13 cellular contexts compared by ENCODE assay signal in genomic region chr9:131419716-131420115, GRCh38. TPM values are rescaled to one million over a fixed set of nuclear protein-coding genes. Genes with fewer than 3 reads are reported as not detected.
DNase-seq lines count a peak whose midpoint lies in the region; TF ChIP-seq lines count a peak whose summit lies in the region.
"Had no signal": no experiment of that assay in that cellular context is flagged by ENCODE, and none has a peak within 500 bp of the region (broad histone marks: within the 10 kb centered on the region; RNA-seq: fewer than 3 reads in every experiment).

No MANE protein-coding gene starts in this region.

- H3K27ac ChIP-seq in layer of hippocampus (ENCODE audit: low read depth, low read length): peak overlapping the region; percentile 79
- peak overlapping the region; percentile 63 for H3K27ac ChIP-seq in subcutaneous abdominal adipose tissue (ENCODE audit: low read depth, low read length)
- no peak overlapping the region for H3K27ac ChIP-seq in uterus

- no peaks in the 10 kb centered on the region for H3K27me3 ChIP-seq in layer of hippocampus (ENCODE audit: control insufficient read depth, insufficient read depth, low read length)
- no peaks in the 10 kb centered on the region for H3K27me3 ChIP-seq in subcutaneous abdominal adipose tissue (ENCODE audit: control insufficient read depth in 5 of 5, insufficient read depth in 4 of 5, low read length in 5 of 5)
- H3K27me3 ChIP-seq in uterus: no peaks in the 10 kb centered on the region

- peak overlapping the region in 1 of 5 donors; percentile 7 for H3K9ac ChIP-seq in subcutaneous abdominal adipose tissue (ENCODE audit: low read length in 5 of 5)

- intact Hi-C loops in activated naive CD4-positive, alpha-beta T cell treated with anti-CD3 and anti-CD28 coated beads for 36 hours (cut with micrococcal nuclease): no loop called here
- intact Hi-C loops in activated T-helper 2 cell treated with anti-CD3 and anti-CD28 coated beads, Interferon-gamma antibody, Interleukin-2, Interleukin-4, amounts not matched to agents 10 μg/mL and 5 μg/mL and 100 μg/mL, durations not matched to agents 14 hours and 24 hours and 36 hours (cut with micrococcal nuclease): loop anchor here (2.0 to 10.0 kb wide), 2 partner anchors 21 to 65 kb away; no protein-coding TSS in a partner anchor
- intact Hi-C loops in uterus (cut with DNase I; ENCODE audit: low total_unique reads): no loop called here

- peaks cover 19% of the 10 kb centered on the region for H3K36me3 Mint-ChIP-seq in activated naive CD4-positive, alpha-beta T cell treated with anti-CD3 and anti-CD28 coated beads for 36 hours (ENCODE audit: low read depth)
- peaks cover 57% of the 10 kb centered on the region for H3K36me3 Mint-ChIP-seq in activated T-helper 2 cell treated with anti-CD3 and anti-CD28 coated beads, Interferon-gamma antibody, Interleukin-2, Interleukin-4, amounts not matched to agents 10 μg/mL and 5 μg/mL and 100 μg/mL, durations not matched to agents 14 hours and 24 hours and 36 hours (ENCODE audit: low read depth)

- H3K4me3 ChIP-seq in subcutaneous abdominal adipose tissue (ENCODE audit: low read depth in 1 of 5, low read length in 5 of 5) (no peak overlapping the region), uterus (no peak overlapping the region)
- H3K4me3 ChIP-seq: SK-N-MC had no signal

- H3K36me3 ChIP-seq in subcutaneous abdominal adipose tissue (ENCODE audit: control insufficient read depth in 5 of 5, insufficient read depth in 5 of 5, low read length in 5 of 5): peaks cover 0 to 4% (median 0%) of the 10 kb centered on the region in 5 donors
- H3K36me3 ChIP-seq in uterus: no peaks in the 10 kb centered on the region

- DNase-seq in activated naive CD4-positive, alpha-beta T cell treated with anti-CD3 and anti-CD28 coated beads for 36 hours: no peak
- DNase-seq in activated naive CD4-positive, alpha-beta T cell treated with anti-CD3 and anti-CD28 coated beads, Interleukin-2, amount 50 U/mL, for 16 hours: no peak
- no peak for DNase-seq in activated T-helper 2 cell treated with anti-CD3 and anti-CD28 coated beads, Interferon-gamma antibody, Interleukin-2, Interleukin-4, amounts not matched to agents 10 μg/mL and 5 μg/mL and 100 μg/mL, durations not matched to agents 14 hours and 24 hours and 36 hours (ENCODE audit: low spot score)
- DNase-seq in C1 segment of cervical spinal cord (lab: John Stamatoyannopoulos, UW): no peak
- DNase-seq in DMS 273 (lab: John Stamatoyannopoulos, UW; ENCODE audit: unreplicated experiment): no peak
- no peak for DNase-seq in uterus
- DNase-seq: islet precursor cell; NCI-H1436; NCI-H524 treated with DMSO at 0.1 percent for 48 hours; stimulated activated naive CD4-positive, alpha-beta T cell treated with Interleukin-2 at 50 U/mL for 16 hours had no signal

- no peaks in the 10 kb centered on the region for H3K27me3 Mint-ChIP-seq in activated naive CD4-positive, alpha-beta T cell treated with anti-CD3 and anti-CD28 coated beads for 36 hours (ENCODE audit: low read depth)
- H3K27me3 Mint-ChIP-seq in activated T-helper 2 cell treated with anti-CD3 and anti-CD28 coated beads, Interferon-gamma antibody, Interleukin-2, Interleukin-4, amounts not matched to agents 10 μg/mL and 5 μg/mL and 100 μg/mL, durations not matched to agents 14 hours and 24 hours and 36 hours (ENCODE audit: low read depth): no peaks in the 10 kb centered on the region

- H3K4me1 ChIP-seq in subcutaneous abdominal adipose tissue (ENCODE audit: control insufficient read depth in 5 of 5, insufficient read depth in 5 of 5, low read length in 5 of 5): peaks cover 28 to 81% (median 74%) of the 10 kb centered on the region in 5 donors
- peaks cover 21 to 23% of the 10 kb centered on the region in 2 donors for H3K4me1 ChIP-seq in uterus

- no peaks in the 10 kb centered on the region for H3K9me3 ChIP-seq in subcutaneous abdominal adipose tissue (ENCODE audit: control insufficient read depth in 5 of 5, low read length in 5 of 5)
- H3K9me3 ChIP-seq in uterus: no peaks in the 10 kb centered on the region

- H3K27ac Mint-ChIP-seq in activated naive CD4-positive, alpha-beta T cell treated with anti-CD3 and anti-CD28 coated beads for 36 hours: peak overlapping the region; percentile 27
- peak overlapping the region; percentile 84 for H3K27ac Mint-ChIP-seq in activated T-helper 2 cell treated with anti-CD3 and anti-CD28 coated beads, Interferon-gamma antibody, Interleukin-2, Interleukin-4, amounts not matched to agents 10 μg/mL and 5 μg/mL and 100 μg/mL, durations not matched to agents 14 hours and 24 hours and 36 hours

- TF ChIP-seq POLR2A in uterus (IDR thresholded peaks at IDR 0.05): no peak

- H3K4me1 Mint-ChIP-seq in activated naive CD4-positive, alpha-beta T cell treated with anti-CD3 and anti-CD28 coated beads for 36 hours (ENCODE audit: low read depth): peaks cover 85% of the 10 kb centered on the region
- peaks cover 74% of the 10 kb centered on the region for H3K4me1 Mint-ChIP-seq in activated T-helper 2 cell treated with anti-CD3 and anti-CD28 coated beads, Interferon-gamma antibody, Interleukin-2, Interleukin-4, amounts not matched to agents 10 μg/mL and 5 μg/mL and 100 μg/mL, durations not matched to agents 14 hours and 24 hours and 36 hours (ENCODE audit: low read depth)

- TF ChIP-seq CTCF in uterus (IDR thresholded peaks at IDR 0.05): no peak

- no peaks in the 10 kb centered on the region for H3K9me3 Mint-ChIP-seq in activated naive CD4-positive, alpha-beta T cell treated with anti-CD3 and anti-CD28 coated beads for 36 hours
- no peaks in the 10 kb centered on the region for H3K9me3 Mint-ChIP-seq in activated T-helper 2 cell treated with anti-CD3 and anti-CD28 coated beads, Interferon-gamma antibody, Interleukin-2, Interleukin-4, amounts not matched to agents 10 μg/mL and 5 μg/mL and 100 μg/mL, durations not matched to agents 14 hours and 24 hours and 36 hours

- no peak overlapping the region for H3K4me3 Mint-ChIP-seq in activated naive CD4-positive, alpha-beta T cell treated with anti-CD3 and anti-CD28 coated beads for 36 hours
- no peak overlapping the region for H3K4me3 Mint-ChIP-seq in activated T-helper 2 cell treated with anti-CD3 and anti-CD28 coated beads, Interferon-gamma antibody, Interleukin-2, Interleukin-4, amounts not matched to agents 10 μg/mL and 5 μg/mL and 100 μg/mL, durations not matched to agents 14 hours and 24 hours and 36 hours (ENCODE audit: low read depth)

- CTCF ChIA-PET in activated naive CD4-positive, alpha-beta T cell treated with anti-CD3 and anti-CD28 coated beads for 36 hours (lab: Charles Lee): no interaction called here

RNA-seq across cellular contexts. Expression of gene PRRC2B, which starts 25.8 kb away (rescaled TPM):
- total RNA-seq in activated naive CD4-positive, alpha-beta T cell treated with anti-CD3 and anti-CD28 coated beads for 36 hours: 100 to 1,000 TPM; 157 to 171 TPM
- 150 and 174 TPM in 2 replicates for total RNA-seq in activated T-helper 2 cell treated with anti-CD3 and anti-CD28 coated beads, Interferon-gamma antibody, Interleukin-2, Interleukin-4, amounts not matched to agents 10 μg/mL and 5 μg/mL and 100 μg/mL, durations not matched to agents 14 hours and 24 hours and 36 hours
- 100 to 1,000 TPM in 3 of 4 donors, 10 to 100 TPM in 1; 81.5 to 297 (median 133) TPM for total RNA-seq in uterus

Comparison
In these comparisons a context has a peak if more than half of its experiments do, and no peak if none do; other contexts are left out.
1. H3K27ac ChIP-seq: peak in layer of hippocampus (single experiment) and subcutaneous abdominal adipose tissue (single experiment); none in uterus (0 of 2).